8 cellular contexts compared by ENCODE assay signal in the genomic region with DNA sequence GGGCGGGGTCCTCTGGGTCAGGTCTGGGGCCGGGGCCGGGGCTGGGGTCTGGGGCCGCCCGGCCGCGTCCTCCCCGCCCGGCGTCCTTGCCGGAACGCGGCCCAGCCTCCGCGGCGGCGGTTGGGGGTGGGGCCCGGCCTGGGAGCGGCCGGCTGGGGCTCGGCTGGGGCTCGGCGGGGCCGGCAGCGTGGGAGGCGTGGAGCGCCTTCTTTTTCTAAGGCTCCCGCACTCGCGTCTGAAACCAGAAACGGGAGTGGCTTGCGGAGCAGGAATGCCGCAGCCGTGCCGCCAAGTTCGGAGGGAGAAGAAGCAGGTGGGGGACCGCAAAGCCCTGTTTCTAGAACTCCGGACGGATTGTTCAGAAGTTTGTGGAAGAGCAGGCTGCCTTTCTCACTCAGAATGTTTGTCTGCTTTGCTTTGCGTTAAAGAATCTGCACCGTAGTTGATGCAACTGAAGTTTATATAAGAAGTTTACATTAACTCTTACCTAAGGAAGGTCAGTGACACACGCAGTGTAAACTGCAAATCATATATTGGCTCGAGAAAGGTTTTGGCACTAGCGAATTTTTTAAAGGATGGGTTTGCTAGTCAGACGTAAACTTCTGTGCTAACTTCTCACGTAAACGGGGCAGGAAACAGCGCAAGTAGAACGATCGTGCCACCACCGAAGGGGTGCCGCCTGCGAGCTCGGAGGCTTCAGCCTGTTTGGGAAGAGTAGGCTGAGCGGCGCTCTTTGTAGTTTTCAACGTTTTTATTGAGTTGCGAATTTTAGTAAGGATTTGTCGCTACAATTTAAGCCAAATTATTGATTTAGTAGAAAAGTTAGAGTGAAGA. TPM values are rescaled to one million over a fixed set of nuclear protein-coding genes. Genes with fewer than 3 reads are reported as not detected.
DNase-seq lines count a peak whose midpoint lies in the region; TF ChIP-seq lines count a peak whose summit lies in the region.

No MANE protein-coding gene starts in this region.

- TF ChIP-seq CTCF in GM10248 (IDR thresholded peaks at IDR 0.05; ENCODE audit: control extremely low read depth, extremely low read depth, low read depth, missing control alignments) (no peak), H9 (conservative IDR thresholded peaks at IDR 0.05) (no peak)

- H4K91ac ChIP-seq in H9 (ENCODE audit: insufficient read length, low read depth, low read length) = no peak overlapping the region

- H3K9me3 ChIP-seq in H9 (ENCODE audit: control insufficient read depth, low read depth, low read length) = no peaks in the 10 kb centered on the region
- H3K9me3 ChIP-seq in MG63 = no peaks in the 10 kb centered on the region

- no peak overlapping the region for H3T11ph ChIP-seq in H9 (ENCODE audit: low read length)

- peak overlapping the region; percentile 77 to 86 for H3K4me3 Mint-ChIP-seq in H9
- H3K4me3 Mint-ChIP-seq in activated CD4-positive, alpha-beta memory T cell treated with anti-CD3 and anti-CD28 coated beads, Interleukin-2, amount 10 ng/mL, durations not matched to agents 7 days and 5 days = peak overlapping the region; percentile 94

- no peak overlapping the region for H2BK15ac ChIP-seq in H9 (ENCODE audit: low read depth, low read length)

- peak overlapping the region; percentile 57 to 92 (median 66) for H3K27ac Mint-ChIP-seq in H9
- peak overlapping the region; percentile 96 for H3K27ac Mint-ChIP-seq in activated CD4-positive, alpha-beta memory T cell treated with anti-CD3 and anti-CD28 coated beads, Interleukin-2, amount 10 ng/mL, durations not matched to agents 7 days and 5 days

- no peak overlapping the region for H2AK5ac ChIP-seq in H9 (ENCODE audit: insufficient read length, low read length)

- H4K20me1 ChIP-seq in H9 (ENCODE audit: control insufficient read depth, insufficient read depth, insufficient read length) = no peaks in the 10 kb centered on the region

- H3K23ac ChIP-seq in H9 (ENCODE audit: insufficient read length, low read depth, low read length) = no peak overlapping the region

- peaks cover 16 to 27% (median 17%) of the 10 kb centered on the region in 3 experiments for H3K36me3 Mint-ChIP-seq in H9 (ENCODE audit: insufficient read depth in 1 of 3, low read depth in 3 of 3)
- H3K36me3 Mint-ChIP-seq in activated CD4-positive, alpha-beta memory T cell treated with anti-CD3 and anti-CD28 coated beads, Interleukin-2, amount 10 ng/mL, durations not matched to agents 7 days and 5 days (ENCODE audit: low read depth) = peaks cover 28% of the 10 kb centered on the region

- H3K27me3 Mint-ChIP-seq in H9 (ENCODE audit: low read depth) = no peaks in the 10 kb centered on the region; the same call in none of the 2 replicates
- H3K27me3 Mint-ChIP-seq in activated CD4-positive, alpha-beta memory T cell treated with anti-CD3 and anti-CD28 coated beads, Interleukin-2, amount 10 ng/mL, durations not matched to agents 7 days and 5 days = peaks cover 16% of the 10 kb centered on the region

- no peak overlapping the region for H2AFZ ChIP-seq in H9 (ENCODE audit: low read length)

- peak overlapping the region; percentile 41; the same call in 1 of the 2 replicates for H3K14ac ChIP-seq in H9 (ENCODE audit: insufficient read depth, low read length)

- H3K18ac ChIP-seq in H9 (ENCODE audit: insufficient read length, low read depth, low read length) = peak overlapping the region; percentile 2

- peak overlapping the region; percentile 59 for H3K4me2 ChIP-seq in H9 (ENCODE audit: insufficient read depth, insufficient read length, low read length)

- H3K9ac ChIP-seq in H9 (ENCODE audit: extremely low read depth, insufficient read length, low read length) = peak overlapping the region; percentile 97

- POLR2A ChIA-PET in GM10248 (lab: Yijun Ruan, JAX) = interaction anchor here (0.6 to 1.0 kb wide), 2 partner anchors 12 to 51 kb away, joined by 6 read pairs; no protein-coding TSS in a partner anchor
- POLR2A ChIA-PET in activated CD4-positive, alpha-beta memory T cell treated with anti-CD3 and anti-CD28 coated beads, Interleukin-2, amount 10 ng/mL, durations not matched to agents 7 days and 5 days (lab: Charles Lee) = interaction anchor here (0.6 to 4.7 kb wide), 17 partner anchors 9 to 697 kb away, joined by 3 to 57 read pairs (median 4); a partner anchor contains a TSS

- CTCF ChIA-PET in GM10248 (lab: Yijun Ruan, JAX) = interaction anchor here (0.7 to 9.6 kb wide), 4 partner anchors 17 to 63 kb away, joined by 3 to 39 read pairs (median 4); no protein-coding TSS in a partner anchor
- CTCF ChIA-PET in activated CD4-positive, alpha-beta memory T cell treated with anti-CD3 and anti-CD28 coated beads, Interleukin-2, amount 10 ng/mL, durations not matched to agents 7 days and 5 days (lab: Charles Lee) = interaction anchor here (0.9 to 4.7 kb wide), 11 partner anchors 11 to 122 kb away, joined by 3 to 27 read pairs (median 5); no protein-coding TSS in a partner anchor

- no peak overlapping the region for H3K4ac ChIP-seq in H9 (ENCODE audit: low read depth, low read length)

- peaks cover 11% of the 10 kb centered on the region for H3K23me2 ChIP-seq in H9 (ENCODE audit: insufficient read length, low read depth, low read length, poor library complexity, severe bottlenecking)

- H3K56ac ChIP-seq in H9 (ENCODE audit: insufficient read length, low read depth, low read length) = no peak overlapping the region

- H2BK5ac ChIP-seq in H9 (ENCODE audit: insufficient read length, low read length) = no peak overlapping the region

- DNase-seq in GM10248 (ENCODE audit: extremely low spot score) (peak; percentile 83), H9 (no peak), MG63 (peak; percentile 49), ecto neural progenitor cell (ENCODE audit: low spot score) (peak; percentile 78), mesenteric fat pad (ENCODE audit: low spot score) (peak; percentile 90), GDM1 (lab: John Stamatoyannopoulos, UW) (no peak)
- peak; percentile 68 for DNase-seq in activated CD4-positive, alpha-beta memory T cell treated with anti-CD3 and anti-CD28 coated beads, Interleukin-2, amount 10 ng/mL, durations not matched to agents 7 days and 5 days
- DNase-seq in stimulated activated CD8-positive, alpha-beta memory T cell treated with anti-CD3 and anti-CD28 coated beads, Interleukin-2, amount 100 ng/mL, for 1 hour (ENCODE audit: low read depth in 2 of 2) = peak; percentile 23 to 34

- no peak overlapping the region for H2BK120ac ChIP-seq in H9 (ENCODE audit: low read depth, low read length, poor library complexity, severe bottlenecking)

- no peaks in the 10 kb centered on the region; the same call in 1 of the 2 replicates for H3K4me1 ChIP-seq in H9 (ENCODE audit: insufficient read depth, low read length)

- H4K5ac ChIP-seq in H9 (ENCODE audit: insufficient read length, low read depth, low read length) = no peak overlapping the region

- no CpG with 5 or more reads among the region's 59 CpGs for WGBS in H9 (ENCODE audit: extremely low coverage, insufficient read length, low lambda C conversion rate)

- no peak overlapping the region for H2BK12ac ChIP-seq in H9 (ENCODE audit: insufficient read length, low read depth, low read length)

- H3K79me1 ChIP-seq in H9 (ENCODE audit: insufficient read depth, low read depth, low read length, poor library complexity, severe bottlenecking) = no peaks in the 10 kb centered on the region

- peak overlapping the region; percentile 76 for H3K4me3 ChIP-seq in MG63

- no peak overlapping the region for H3K27ac ChIP-seq in H9 (ENCODE audit: insufficient read length, low read depth, low read length)

- H3K4me1 Mint-ChIP-seq in H9 = peaks cover 33 to 52% of the 10 kb centered on the region in 2 experiments
- peaks cover 47% of the 10 kb centered on the region for H3K4me1 Mint-ChIP-seq in activated CD4-positive, alpha-beta memory T cell treated with anti-CD3 and anti-CD28 coated beads, Interleukin-2, amount 10 ng/mL, durations not matched to agents 7 days and 5 days

- no peaks in the 10 kb centered on the region for H3K9me3 Mint-ChIP-seq in H9
- H3K9me3 Mint-ChIP-seq in activated CD4-positive, alpha-beta memory T cell treated with anti-CD3 and anti-CD28 coated beads, Interleukin-2, amount 10 ng/mL, durations not matched to agents 7 days and 5 days = no peaks in the 10 kb centered on the region

- H3K27me3 ChIP-seq in H9 (ENCODE audit: insufficient read depth, low read length) (no peaks in the 10 kb centered on the region), MG63 (no peaks in the 10 kb centered on the region)

- no peak overlapping the region for H4K8ac ChIP-seq in H9 (replicated peaks; ENCODE audit: insufficient read length, low read depth, low read length)

- H2BK20ac ChIP-seq in H9 (ENCODE audit: low read depth, low read length, poor library complexity, severe bottlenecking) = no peak overlapping the region

- H3K36me3 ChIP-seq in MG63 = peaks cover 8% of the 10 kb centered on the region

- H3K79me2 ChIP-seq in H9 (ENCODE audit: insufficient read depth, low read length) = peaks cover 46% of the 10 kb centered on the region

RNA-seq across cellular contexts. Expression of a gene that starts 0.7 kb away (rescaled TPM):
- total RNA-seq in H9 (2021) = 215 and 216 TPM in 2 replicates
- total RNA-seq in MG63 (2014; rRNA removed; shearing (Covaris generic); ENCODE audit: low replicate concordance) = 89.7 and 126 TPM in 2 replicates
- 10 to 100 TPM; 85.9 to 97.1 TPM for total RNA-seq in activated CD4-positive, alpha-beta memory T cell treated with anti-CD3 and anti-CD28 coated beads, Interleukin-2, amount 10 ng/mL, durations not matched to agents 7 days and 5 days
- 110 TPM for total RNA-seq in mesenteric fat pad

Comparison
In these comparisons a context has a peak if more than half of its experiments do, and no peak if none do; other contexts are left out.
1. DNase-seq: peak in GM10248 (single experiment), MG63 (single experiment), activated CD4-positive, alpha-beta memory T cell treated with anti-CD3 and anti-CD28 coated beads, Interleukin-2, amount 10 ng/mL, durations not matched to agents 7 days and 5 days (single experiment), ecto neural progenitor cell (single experiment), mesenteric fat pad (single experiment) and stimulated activated CD8-positive, alpha-beta memory T cell treated with anti-CD3 and anti-CD28 coated beads, Interleukin-2, amount 100 ng/mL, for 1 hour (2 of 2); none in H9 (single experiment) and GDM1 (single experiment).